Comparison of ENCODE assay signal across 4 cellular contexts in the genomic region with DNA sequence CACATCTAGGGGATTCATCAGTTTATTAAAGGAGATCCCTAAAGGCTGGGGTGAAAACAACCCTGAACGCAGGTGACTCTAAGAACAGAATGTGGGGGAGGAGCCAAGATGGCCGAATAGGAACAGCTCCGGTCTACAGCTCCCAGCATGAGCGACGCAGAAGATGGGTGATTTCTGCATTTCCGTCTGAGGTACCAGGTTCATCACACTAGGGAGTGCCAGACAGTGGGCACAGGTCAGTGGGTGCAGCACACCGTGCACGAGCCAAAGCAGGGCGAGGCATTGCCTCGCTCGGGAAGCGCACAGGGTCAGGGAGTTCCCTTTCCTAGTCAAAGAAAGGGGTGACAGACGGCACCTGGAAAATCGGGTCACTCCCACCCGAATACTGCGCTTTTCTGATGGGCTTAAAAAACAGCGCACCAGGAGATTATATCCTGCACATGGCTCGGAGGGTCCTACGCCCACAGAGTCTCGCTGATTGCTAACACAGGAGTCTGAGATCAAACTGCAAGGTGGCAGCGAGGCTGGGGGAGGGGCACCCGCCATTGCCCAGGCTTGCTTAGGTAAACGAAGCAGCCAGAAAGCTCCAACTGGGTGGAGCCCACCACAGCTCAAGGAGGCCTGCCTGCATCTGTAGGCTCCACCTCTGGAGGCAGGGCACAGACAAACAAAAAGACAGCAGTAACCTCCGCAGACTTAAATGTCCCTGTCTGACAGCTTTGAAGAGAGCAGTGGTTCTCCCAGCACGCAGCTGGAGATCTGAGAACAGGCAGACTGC. TPM values are rescaled to one million over a fixed set of nuclear protein-coding genes. Genes with fewer than 3 reads are reported as not detected.
"Had no signal": no experiment of that assay in that cellular context is flagged by ENCODE, and none has a peak within 500 bp of the region (broad histone marks: within the 10 kb centered on the region; RNA-seq: fewer than 3 reads in every experiment).

No MANE protein-coding gene starts in this region.

RNA-seq across cellular contexts. Expression of gene LY9, which starts 12.8 kb away (rescaled TPM):
- total RNA-seq: MCF 10A, NCI-H460, PC-3, RPMI7951 had no signal

RNA-seq across cellular contexts. Expression of gene SLAMF7, which starts 44.1 kb away (rescaled TPM):
- total RNA-seq: NCI-H460, RPMI7951 had no signal
